Comparison of ENCODE assay signal across 22 cellular contexts in genomic region chr7:141312395-141312794, GRCh38.
DNase-seq lines count a peak whose midpoint lies in the region; ATAC-seq and TF ChIP-seq lines count a peak whose summit lies in the region.
"Had no signal": no experiment of that assay in that cellular context is flagged by ENCODE, and none has a peak within 500 bp of the region (broad histone marks: within the 10 kb centered on the region; RNA-seq: fewer than 3 reads in every experiment).

No MANE protein-coding gene starts in this region.

- H3K4me3 ChIP-seq in left ventricle myocardium inferior (no peak overlapping the region), right cardiac atrium (ENCODE audit: low read length) (no peak overlapping the region)
- H3K4me3 ChIP-seq: BLaER1, GM12878, GM23338 had no signal

- intact Hi-C loops in Right ventricle myocardium superior (cut with DNase I) = no loop called here
- intact Hi-C loops in left ventricle myocardium inferior (cut with micrococcal nuclease) = no loop called here
- intact Hi-C loops in right cardiac atrium (cut with DNase I) = no loop called here

- 55% methylated on average over 2 of the region's 2 CpGs for WGBS in right cardiac atrium

- TF ChIP-seq CTCF in left ventricle myocardium inferior (IDR thresholded peaks at IDR 0.05; ENCODE audit: borderline replicate concordance) = no peak

- H3K27me3 ChIP-seq in left ventricle myocardium inferior (ENCODE audit: low read depth) (no peaks in the 10 kb centered on the region), right cardiac atrium (ENCODE audit: control insufficient read depth, insufficient read depth) (no peaks in the 10 kb centered on the region)
- H3K27me3 ChIP-seq: BLaER1 had no signal

- DNase-seq in NCI-H526 (lab: John Stamatoyannopoulos, UW) (peak; percentile 28 to 48), NCI-H526 treated with DMSO at 0.1 percent for 48 hours (lab: John Stamatoyannopoulos, UW) (no peak), Right ventricle myocardium superior (no peak), left ventricle myocardium inferior (no peak), right cardiac atrium (no peak), T-helper 2 cell (no peak)
- DNase-seq in activated CD4-positive, alpha-beta T cell treated with anti-CD3 and anti-CD28 coated beads, Interleukin-2, amount 50 U/mL, for 4 hours = no peak
- DNase-seq: Caco-2; CD4-positive, CD25-positive, alpha-beta regulatory T cell; CD8-positive, alpha-beta T cell; DMS153; DND-41; EL; GDM1; H9 had no signal

- H3K4me1 ChIP-seq in left ventricle myocardium inferior (peaks cover 63% of the 10 kb centered on the region), right cardiac atrium (ENCODE audit: control insufficient read depth, insufficient read depth, low read length) (peaks cover 5% of the 10 kb centered on the region)
- H3K4me1 ChIP-seq: BLaER1, Caco-2 had no signal

- no peaks in the 10 kb centered on the region for H3K36me3 ChIP-seq in left ventricle myocardium inferior
- H3K36me3 ChIP-seq: BLaER1 had no signal

- peak overlapping the region; percentile 70 for H3K27ac ChIP-seq in left ventricle myocardium inferior (replicated peaks)
- H3K27ac ChIP-seq in right cardiac atrium (ENCODE audit: low read length) = peak overlapping the region; percentile 17
- H3K27ac ChIP-seq: 22Rv1, BLaER1, C4-2B had no signal

- peak; percentile 56 for ATAC-seq in Right ventricle myocardium superior (ENCODE audit: poor library complexity)
- ATAC-seq in right cardiac atrium = no peak
- no peak for ATAC-seq in HG02885 (IDR thresholded peaks at IDR 0.05; ENCODE audit: poor library complexity, unreplicated experiment)
- ATAC-seq: CD8-positive, alpha-beta T cell; GM12878; GM23338; HCT116 had no signal

- H3K9me3 ChIP-seq in left ventricle myocardium inferior (replicated peaks) (no peaks in the 10 kb centered on the region), right cardiac atrium (ENCODE audit: control insufficient read depth, low read length) (no peaks in the 10 kb centered on the region)
- H3K9me3 ChIP-seq: BLaER1, Caco-2 had no signal

Comparison
In these comparisons a context has a peak if more than half of its experiments do, and no peak if none do; other contexts are left out.
1. DNase-seq: peak in NCI-H526 (2 of 2); none in NCI-H526 treated with DMSO at 0.1 percent for 48 hours (single experiment), Right ventricle myocardium superior (single experiment), left ventricle myocardium inferior (single experiment), right cardiac atrium (0 of 3), activated CD4-positive, alpha-beta T cell treated with anti-CD3 and anti-CD28 coated beads, Interleukin-2, amount 50 U/mL, for 4 hours (0 of 2) and T-helper 2 cell (0 of 5).